ENCODE assay signal across 8 cellular contexts in the genomic region with DNA sequence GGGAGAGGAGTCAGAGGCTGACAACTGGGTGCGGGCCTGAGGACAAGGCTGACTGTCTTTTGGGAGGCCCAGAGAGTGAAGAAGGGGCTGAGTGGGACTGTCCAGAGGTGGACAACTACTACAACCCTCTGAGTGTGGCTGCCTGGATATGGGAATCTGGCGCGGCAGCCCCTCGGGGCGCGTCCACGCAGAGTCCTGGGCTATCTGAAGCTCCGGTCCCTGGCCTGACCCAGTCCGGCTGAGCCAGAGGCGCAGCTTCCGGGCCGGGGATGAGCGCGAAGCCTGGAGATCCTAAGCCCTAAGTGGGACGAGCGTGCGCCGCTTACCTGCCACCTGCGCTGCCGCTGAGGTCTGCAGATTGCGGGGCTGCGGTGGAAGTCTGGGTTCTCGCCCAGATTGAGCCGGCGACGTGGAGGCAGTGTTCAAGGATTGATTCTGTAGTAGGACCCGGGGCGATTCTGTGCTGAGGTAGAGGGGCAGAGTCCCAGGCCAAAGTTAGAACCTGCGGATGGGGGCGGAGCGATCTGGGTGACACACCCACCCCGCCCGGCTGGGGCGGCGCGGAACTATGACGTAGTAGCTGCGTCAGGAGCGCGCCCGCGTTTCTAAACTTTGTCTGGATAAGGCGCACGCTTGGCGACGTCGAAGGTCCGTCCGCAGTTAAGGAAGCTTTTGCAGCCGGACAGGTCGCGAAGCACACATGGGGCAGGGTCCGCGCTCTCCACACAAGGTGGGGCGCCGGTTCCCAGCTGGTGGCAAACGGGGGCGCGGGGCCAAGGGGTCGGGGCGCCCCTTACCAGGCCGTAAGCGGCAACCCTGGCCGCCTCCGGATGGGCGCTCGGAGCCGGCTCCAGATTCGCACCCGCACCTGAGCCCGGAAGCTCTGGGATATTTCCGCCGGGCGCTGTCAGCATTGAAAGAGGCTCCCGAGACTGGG. TPM values are rescaled to one million over a fixed set of nuclear protein-coding genes. Genes with fewer than 3 reads are reported as not detected.
DNase-seq lines count a peak whose midpoint lies in the region; TF ChIP-seq lines count a peak whose summit lies in the region.

A gene (minus strand): TSS at position 526 of the 937 bp plus-strand sequence. CDS start 674 bp downstream, outside the sequence.
A gene with protein sequence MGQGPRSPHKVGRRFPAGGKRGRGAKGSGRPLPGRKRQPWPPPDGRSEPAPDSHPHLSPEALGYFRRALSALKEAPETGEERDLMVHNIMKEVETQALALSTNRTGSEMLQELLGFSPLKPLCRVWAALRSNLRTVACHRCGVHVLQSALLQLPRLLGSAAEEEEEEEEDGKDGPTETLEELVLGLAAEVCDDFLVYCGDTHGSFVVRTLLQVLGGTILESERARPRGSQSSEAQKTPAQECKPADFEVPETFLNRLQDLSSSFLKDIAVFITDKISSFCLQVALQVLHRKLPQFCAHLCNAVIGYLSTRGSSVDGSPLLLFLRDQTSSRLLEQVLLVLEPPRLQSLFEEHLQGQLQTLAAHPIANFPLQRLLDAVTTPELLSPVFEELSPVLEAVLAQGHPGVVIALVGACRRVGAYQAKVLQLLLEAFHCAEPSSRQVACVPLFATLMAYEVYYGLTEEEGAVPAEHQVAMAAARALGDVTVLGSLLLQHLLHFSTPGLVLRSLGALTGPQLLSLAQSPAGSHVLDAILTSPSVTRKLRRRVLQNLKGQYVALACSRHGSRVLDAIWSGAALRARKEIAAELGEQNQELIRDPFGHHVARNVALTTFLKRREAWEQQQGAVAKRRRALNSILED (plus strand): TSS at position 596 of the 937 bp plus-strand sequence. CDS start 105 bp downstream, at position 701.

- H3K36me3 ChIP-seq in Caco-2 (ENCODE audit: control insufficient read depth, insufficient read depth, low read length) (peaks cover 2% of the 10 kb centered on the region), OCI-LY7 (ENCODE audit: insufficient read depth, low read length) (peaks cover 53% of the 10 kb centered on the region), mucosa of rectum (ENCODE audit: control insufficient read depth in 2 of 2, insufficient read depth in 2 of 2, low read length in 2 of 2) (peaks cover 39 to 44% of the 10 kb centered on the region in 2 donors)

- H3K4me3 Mint-ChIP-seq in Caco-2 (ENCODE audit: unreplicated experiment): peak within 1 kb of the TSS; percentile 96

- DNase-seq in Caco-2 (peak; percentile 89 to 93), GM20000 (ENCODE audit: low spot score) (peak; percentile 96), HT1080 (ENCODE audit: low read depth) (peak; percentile 83), OCI-LY7 (ENCODE audit: low spot score) (peak; percentile 94), activated T-cell treated with anti-CD3 and anti-CD28 coated beads for 48 hours (ENCODE audit: low read depth) (peak; percentile 89), epithelial cell of prostate (ENCODE audit: low read depth, low spot score) (peak; percentile 57)
- DNase-seq in stimulated activated CD8-positive, alpha-beta memory T cell treated with anti-CD3 and anti-CD28 coated beads, Interleukin-4, amount 100 ng/mL, for 4 hours (ENCODE audit: low read depth in 2 of 2, low spot score in 1 of 2): peak; percentile 82 to 91

- H3K4me2 ChIP-seq in OCI-LY7 (ENCODE audit: low read length): peak within 1 kb of the TSS; percentile 89

- BruUV-seq in Caco-2 (replicated peaks; lab: Mats Ljungman, UMichigan): TSS peak; percentile 82
- TSS peak; percentile 74 for BruUV-seq in OCI-LY7 (replicated peaks; lab: Mats Ljungman, UMichigan)

- H3K27ac Mint-ChIP-seq in Caco-2 (ENCODE audit: unreplicated experiment): peak within 1 kb of the TSS; percentile 94

- peaks cover 5% of the 10 kb centered on the region for H3K4me1 ChIP-seq in Caco-2
- peaks cover 30% of the 10 kb centered on the region for H3K4me1 ChIP-seq in OCI-LY7 (ENCODE audit: insufficient read depth, low read length, poor library complexity, severe bottlenecking)
- peaks cover 18% of the 10 kb centered on the region in 2 donors for H3K4me1 ChIP-seq in mucosa of rectum (ENCODE audit: control insufficient read depth in 2 of 2, insufficient read depth in 2 of 2, low read length in 2 of 2)

- H3K27ac ChIP-seq in OCI-LY7 (ENCODE audit: low read depth, low read length, poor library complexity, severe bottlenecking) (peak within 1 kb of the TSS; percentile 38), epithelial cell of prostate (peak within 1 kb of the TSS; percentile 98), mucosa of rectum (ENCODE audit: low read depth in 2 of 2, low read length in 2 of 2) (peak within 1 kb of the TSS; percentile 90 to 91)

- H3K36me3 Mint-ChIP-seq in Caco-2 (ENCODE audit: insufficient read depth, unreplicated experiment): peaks cover 52% of the 10 kb centered on the region

- CTCF ChIA-PET in Caco-2 (lab: Charles Lee) (interaction anchor here (0.6 to 5.8 kb wide), 10 partner anchors 8 to 137 kb away, joined by 3 to 157 read pairs (median 4); a partner anchor contains a TSS), OCI-LY7 (lab: Charles Lee; ENCODE audit: unreplicated experiment) (interaction anchor here (0.5 to 1.6 kb wide), 6 partner anchors 25 to 666 kb away, joined by 3 to 6 read pairs (median 3); a partner anchor contains a TSS)

- H3K27me3 ChIP-seq in Caco-2 (replicated peaks; ENCODE audit: control insufficient read depth, insufficient read depth, low read length): no peaks in the 10 kb centered on the region
- no peaks in the 10 kb centered on the region for H3K27me3 ChIP-seq in mucosa of rectum (ENCODE audit: control insufficient read depth in 2 of 2, insufficient read depth in 2 of 2, low read length in 2 of 2)

- intact Hi-C loops in Caco-2 (cut with micrococcal nuclease; ENCODE audit: unreplicated experiment): loop anchor here (1.0 kb wide), 1 partner anchor 9 kb away; no protein-coding TSS in a partner anchor
- intact Hi-C loops in OCI-LY7 (cut with micrococcal nuclease; ENCODE audit: unreplicated experiment): loop anchor here (2.0 to 5.0 kb wide), 2 partner anchors 29 to 287 kb away; a partner anchor contains a TSS

- no peaks in the 10 kb centered on the region for H3K9me2 ChIP-seq in OCI-LY7 (ENCODE audit: insufficient read depth, low read length)

- peaks cover 15% of the 10 kb centered on the region for H3K4me1 Mint-ChIP-seq in Caco-2 (ENCODE audit: low read depth, unreplicated experiment)

- H4K20me1 ChIP-seq in OCI-LY7 (ENCODE audit: insufficient read depth, low read length): peaks cover 11% of the 10 kb centered on the region; the same call in 1 of the 2 replicates

- no peaks in the 10 kb centered on the region for H3K9me3 ChIP-seq in Caco-2
- H3K9me3 ChIP-seq in OCI-LY7 (ENCODE audit: low read length): no peaks in the 10 kb centered on the region
- H3K9me3 ChIP-seq in mucosa of rectum (ENCODE audit: control insufficient read depth in 2 of 2, low read length in 2 of 2): no peaks in the 10 kb centered on the region

- H3K27me3 Mint-ChIP-seq in Caco-2 (ENCODE audit: insufficient read depth, unreplicated experiment): no peaks in the 10 kb centered on the region

- POLR2A ChIA-PET in Caco-2 (lab: Charles Lee): interaction anchor here (0.6 to 3.1 kb wide), 4 partner anchors 8 to 57 kb away, joined by 4 to 36 read pairs (median 4); a partner anchor contains a TSS
- POLR2A ChIA-PET in OCI-LY7 (lab: Charles Lee): interaction anchor here (0.5 to 4.0 kb wide), 7 partner anchors 8 to 224 kb away, joined by 3 to 25 read pairs (median 3); a partner anchor contains a TSS

- H3K9me3 Mint-ChIP-seq in Caco-2 (ENCODE audit: unreplicated experiment): no peaks in the 10 kb centered on the region

- H3K9ac ChIP-seq in mucosa of rectum (ENCODE audit: low read depth in 1 of 2, low read length in 2 of 2): peak within 1 kb of the TSS; percentile 93 to 94

- H3K79me2 ChIP-seq in OCI-LY7 (ENCODE audit: insufficient read depth, low read depth, low read length): peaks cover 23% of the 10 kb centered on the region

- peak within 1 kb of the TSS; percentile 88 for H3K4me3 ChIP-seq in Caco-2 (ENCODE audit: low read depth, low read length)
- peak within 1 kb of the TSS; percentile 99 for H3K4me3 ChIP-seq in OCI-LY7 (ENCODE audit: low read depth, low read length, poor library complexity, severe bottlenecking)
- H3K4me3 ChIP-seq in mucosa of rectum (ENCODE audit: low read length in 2 of 2): peak within 1 kb of the TSS; percentile 84 to 91

- H2AFZ ChIP-seq in OCI-LY7 (ENCODE audit: low read length): peak within 1 kb of the TSS; percentile 44; the same call in 1 of the 2 replicates

- no peak for TF ChIP-seq CTCF in Caco-2 (IDR thresholded peaks at IDR 0.05; ENCODE audit: insufficient read depth in 1 of 2, low read depth in 1 of 2, low read length in 1 of 2, severe bottlenecking in 1 of 2, unreplicated experiment in 1 of 2)
- no peak for TF ChIP-seq CTCF in GM20000 (IDR thresholded peaks at IDR 0.05; ENCODE audit: extremely low read depth, missing control alignments)
- no peak for TF ChIP-seq CTCF in OCI-LY7 (conservative IDR thresholded peaks at IDR 0.05; ENCODE audit: low read length)

RNA-seq across cellular contexts. Expression of the first gene that starts in this region (rescaled TPM):
- total RNA-seq in Caco-2 (2022): 15.6 and 18.1 TPM in 2 replicates
- 6.0 and 6.9 TPM in 2 replicates for total RNA-seq in HT1080 (2014; rRNA removed; shearing (Covaris generic))
- 14.0 and 17.7 TPM in 2 replicates for polyA plus RNA-seq in HT1080 (2015; cell fraction: cytosol; rRNA removed)
- polyA plus RNA-seq in HT1080 (2015; cell fraction: nucleus; rRNA removed): 39.9 and 60.1 TPM in 2 replicates
- 21.0 and 27.4 TPM in 2 replicates for total RNA-seq in OCI-LY7 (2014; rRNA removed; shearing (Covaris generic))
- 34.9 and 35.6 TPM in 2 replicates for total RNA-seq in OCI-LY7 (2022)

RNA-seq across cellular contexts. Expression of the second gene that starts in this region (rescaled TPM):
- total RNA-seq in Caco-2 (2022) (35.1 and 38.3 TPM in 2 replicates), OCI-LY7 (2022) (44.0 and 52.6 TPM in 2 replicates)
- 21.1 and 25.6 TPM in 2 replicates for total RNA-seq in HT1080 (2014; rRNA removed; shearing (Covaris generic))
- polyA plus RNA-seq in HT1080 (2015; cell fraction: cytosol; rRNA removed): 5.9 and 6.4 TPM in 2 replicates
- 41.8 and 44.8 TPM in 2 replicates for polyA plus RNA-seq in HT1080 (2015; cell fraction: nucleus; rRNA removed)
- 30.6 and 33.2 TPM in 2 replicates for total RNA-seq in OCI-LY7 (2014; rRNA removed; shearing (Covaris generic))

Comparison
In these comparisons a context has a peak if more than half of its experiments do, and no peak if none do; other contexts are left out.
1. Peak in every context shown above with its lines: DNase-seq, H3K4me3 ChIP-seq and H3K27ac ChIP-seq.
2. H3K27ac ChIP-seq: peak in every context shown above with its lines; median percentile 98 in epithelial cell of prostate; 90 in mucosa of rectum; 38 in OCI-LY7.